23 cellular contexts compared by ENCODE assay signal in genomic region chr16:11988258-11988978, GRCh38. TPM values are rescaled to one million over a fixed set of nuclear protein-coding genes. Genes with fewer than 3 reads are reported as not detected.
"Had no signal": no experiment of that assay in that cellular context is flagged by ENCODE, and none has a peak within 500 bp of the region (broad histone marks: within the 10 kb centered on the region; RNA-seq: fewer than 3 reads in every experiment).

No MANE protein-coding gene starts in this region.

- H3K27me3 Mint-ChIP-seq: activated CD8-positive, alpha-beta memory T cell treated with anti-CD3 and anti-CD28 coated beads, Interleukin-2, amount 10 ng/mL, durations not matched to agents 7 days and 5 days; activated naive CD4-positive, alpha-beta T cell treated with anti-CD3 and anti-CD28 coated beads, Interleukin-2, amount 50 U/mL, for 24 hours; activated T-cell treated with anti-CD3 and anti-CD28 coated beads, Interleukin-2, amount 50 U/mL, for 24 hours; central memory CD8-positive, alpha-beta T cell; T-helper 17 cell had no signal

- H3K4me3 Mint-ChIP-seq: activated CD8-positive, alpha-beta memory T cell treated with anti-CD3 and anti-CD28 coated beads, Interleukin-2, amount 10 ng/mL, durations not matched to agents 7 days and 5 days; activated naive CD4-positive, alpha-beta T cell treated with anti-CD3 and anti-CD28 coated beads, Interleukin-2, amount 50 U/mL, for 24 hours; activated T-cell treated with anti-CD3 and anti-CD28 coated beads, Interleukin-2, amount 50 U/mL, for 24 hours; activated T-helper 1 cell treated with anti-CD3 and anti-CD28 coated beads, Interleukin-12 subunit alpha, Interleukin-12 subunit beta, Interleukin-2, Interleukin-4 antibody, amounts not matched to agents 30 ng/mL and 10 ng/mL and 1 ng/mL, durations not matched to agents 14 hours and 24 hours and 36 hours; central memory CD8-positive, alpha-beta T cell; T-helper 17 cell had no signal

- DNase-seq: activated CD4-positive, alpha-beta T cell treated with anti-CD3 and anti-CD28 coated beads for 48 hours; activated CD4-positive, alpha-beta T cell treated with anti-CD3 and anti-CD28 coated beads, Interleukin-2, amount 50 U/mL, for 4 hours; activated CD8-positive, alpha-beta memory T cell treated with anti-CD3 and anti-CD28 coated beads, Interleukin-2, amount 10 ng/mL, durations not matched to agents 7 days and 5 days; activated effector memory CD4-positive, alpha-beta T cell treated with Interleukin-2 at 50 U/mL for 16 hours; activated naive CD4-positive, alpha-beta T cell; activated T-cell treated with anti-CD3 and anti-CD28 coated beads, Interleukin-2, amount 50 U/mL, for 24 hours; body of pancreas; MG63; NCI-H1105; NCI-H1436; NCI-H1694 treated with DMSO at 0.1 percent for 48 hours; NCI-H2029 treated with DMSO at 0.1 percent for 48 hours; NCI-H345; NCI-H510A; NCI-H526 treated with DMSO at 0.1 percent for 48 hours; SIG-M5; T-helper 17 cell had no signal

- H3K27me3 ChIP-seq: ascending aorta, body of pancreas, MG63 had no signal

- H3K4me1 ChIP-seq: ascending aorta, body of pancreas had no signal

- H3K9me3 Mint-ChIP-seq: activated naive CD4-positive, alpha-beta T cell treated with anti-CD3 and anti-CD28 coated beads, Interleukin-2, amount 50 U/mL, for 24 hours; activated T-cell treated with anti-CD3 and anti-CD28 coated beads, Interleukin-2, amount 50 U/mL, for 24 hours; activated T-helper 1 cell treated with anti-CD3 and anti-CD28 coated beads, Interleukin-12 subunit alpha, Interleukin-12 subunit beta, Interleukin-2, Interleukin-4 antibody, amounts not matched to agents 30 ng/mL and 10 ng/mL and 1 ng/mL, durations not matched to agents 14 hours and 24 hours and 36 hours; central memory CD8-positive, alpha-beta T cell had no signal

- H3K36me3 Mint-ChIP-seq: activated CD8-positive, alpha-beta memory T cell treated with anti-CD3 and anti-CD28 coated beads, Interleukin-2, amount 10 ng/mL, durations not matched to agents 7 days and 5 days had no signal

- H3K9me3 ChIP-seq: ascending aorta, body of pancreas, MG63 had no signal

- H3K27ac ChIP-seq: ascending aorta, body of pancreas, VCaP had no signal

- H3K27ac Mint-ChIP-seq: activated CD8-positive, alpha-beta memory T cell treated with anti-CD3 and anti-CD28 coated beads, Interleukin-2, amount 10 ng/mL, durations not matched to agents 7 days and 5 days; activated naive CD4-positive, alpha-beta T cell treated with anti-CD3 and anti-CD28 coated beads, Interleukin-2, amount 50 U/mL, for 24 hours; activated T-cell treated with anti-CD3 and anti-CD28 coated beads, Interleukin-2, amount 50 U/mL, for 24 hours; activated T-helper 1 cell treated with anti-CD3 and anti-CD28 coated beads, Interleukin-12 subunit alpha, Interleukin-12 subunit beta, Interleukin-2, Interleukin-4 antibody, amounts not matched to agents 30 ng/mL and 10 ng/mL and 1 ng/mL, durations not matched to agents 14 hours and 24 hours and 36 hours; T-helper 17 cell had no signal

- ATAC-seq: activated CD8-positive, alpha-beta memory T cell treated with anti-CD3 and anti-CD28 coated beads, Interleukin-2, amount 10 ng/mL, durations not matched to agents 7 days and 5 days; body of pancreas; T-helper 17 cell had no signal

- H3K4me3 ChIP-seq: ascending aorta, body of pancreas, MG63 had no signal

- H3K36me3 ChIP-seq: ascending aorta, MG63 had no signal

- H3K4me1 Mint-ChIP-seq: activated CD8-positive, alpha-beta memory T cell treated with anti-CD3 and anti-CD28 coated beads, Interleukin-2, amount 10 ng/mL, durations not matched to agents 7 days and 5 days had no signal

RNA-seq across cellular contexts. Expression of gene TNFRSF17, which starts 23.4 kb away (rescaled TPM):
- total RNA-seq: activated CD8-positive, alpha-beta memory T cell treated with anti-CD3 and anti-CD28 coated beads, Interleukin-2, amount 10 ng/mL, durations not matched to agents 7 days and 5 days; activated T-helper 1 cell treated with anti-CD3 and anti-CD28 coated beads, Interleukin-12 subunit alpha, Interleukin-12 subunit beta, Interleukin-2, Interleukin-4 antibody, amounts not matched to agents 30 ng/mL and 10 ng/mL and 1 ng/mL, durations not matched to agents 14 hours and 24 hours and 36 hours; ascending aorta; body of pancreas; bronchial epithelial cell had no signal
